1 cellular context compared by ENCODE assay signal in the genomic region with DNA sequence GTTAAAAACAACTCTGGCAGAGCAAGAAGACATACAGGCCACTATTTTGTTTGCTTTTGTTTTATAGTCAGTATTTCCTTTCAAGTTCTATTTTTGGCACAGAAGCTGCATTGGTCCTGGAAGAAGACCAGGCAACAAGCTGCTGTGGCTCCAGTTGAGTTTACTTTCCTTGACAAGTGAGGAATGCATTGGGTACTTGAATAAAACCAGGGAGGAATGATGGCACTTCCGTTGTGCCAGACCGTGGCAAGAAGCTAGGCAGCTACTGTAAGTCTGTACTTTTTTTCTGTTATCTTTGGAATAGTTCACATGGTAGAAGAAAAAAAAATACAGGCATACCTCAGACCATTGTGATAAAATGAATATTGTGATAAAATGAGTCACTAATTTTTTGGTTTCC.
TF ChIP-seq lines count a peak whose summit lies in the region.

No MANE protein-coding gene starts in this region.

TF ChIP-seq in GM12878, 131 proteins besides CTCF, POLR2A, EP300 and RAD21 (continued from another document):
- TF ChIP-seq, protein P1, sequence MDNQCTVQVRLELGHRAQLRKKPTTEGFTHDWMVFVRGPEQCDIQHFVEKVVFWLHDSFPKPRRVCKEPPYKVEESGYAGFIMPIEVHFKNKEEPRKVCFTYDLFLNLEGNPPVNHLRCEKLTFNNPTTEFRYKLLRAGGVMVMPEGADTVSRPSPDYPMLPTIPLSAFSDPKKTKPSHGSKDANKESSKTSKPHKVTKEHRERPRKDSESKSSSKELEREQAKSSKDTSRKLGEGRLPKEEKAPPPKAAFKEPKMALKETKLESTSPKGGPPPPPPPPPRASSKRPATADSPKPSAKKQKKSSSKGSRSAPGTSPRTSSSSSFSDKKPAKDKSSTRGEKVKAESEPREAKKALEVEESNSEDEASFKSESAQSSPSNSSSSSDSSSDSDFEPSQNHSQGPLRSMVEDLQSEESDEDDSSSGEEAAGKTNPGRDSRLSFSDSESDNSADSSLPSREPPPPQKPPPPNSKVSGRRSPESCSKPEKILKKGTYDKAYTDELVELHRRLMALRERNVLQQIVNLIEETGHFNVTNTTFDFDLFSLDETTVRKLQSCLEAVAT (IDR thresholded peaks at IDR 0.05): no peak
- TF ChIP-seq, protein P2, sequence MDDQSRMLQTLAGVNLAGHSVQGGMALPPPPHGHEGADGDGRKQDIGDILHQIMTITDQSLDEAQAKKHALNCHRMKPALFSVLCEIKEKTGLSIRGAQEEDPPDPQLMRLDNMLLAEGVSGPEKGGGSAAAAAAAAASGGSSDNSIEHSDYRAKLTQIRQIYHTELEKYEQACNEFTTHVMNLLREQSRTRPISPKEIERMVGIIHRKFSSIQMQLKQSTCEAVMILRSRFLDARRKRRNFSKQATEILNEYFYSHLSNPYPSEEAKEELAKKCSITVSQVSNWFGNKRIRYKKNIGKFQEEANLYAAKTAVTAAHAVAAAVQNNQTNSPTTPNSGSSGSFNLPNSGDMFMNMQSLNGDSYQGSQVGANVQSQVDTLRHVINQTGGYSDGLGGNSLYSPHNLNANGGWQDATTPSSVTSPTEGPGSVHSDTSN (IDR thresholded peaks at IDR 0.05; ENCODE audit: insufficient replicate concordance, low read depth, low read length): no peak
- no peak for TF ChIP-seq RFX5 (IDR thresholded peaks at IDR 0.05; ENCODE audit: low read depth, low read length)
- TF ChIP-seq, protein P3, sequence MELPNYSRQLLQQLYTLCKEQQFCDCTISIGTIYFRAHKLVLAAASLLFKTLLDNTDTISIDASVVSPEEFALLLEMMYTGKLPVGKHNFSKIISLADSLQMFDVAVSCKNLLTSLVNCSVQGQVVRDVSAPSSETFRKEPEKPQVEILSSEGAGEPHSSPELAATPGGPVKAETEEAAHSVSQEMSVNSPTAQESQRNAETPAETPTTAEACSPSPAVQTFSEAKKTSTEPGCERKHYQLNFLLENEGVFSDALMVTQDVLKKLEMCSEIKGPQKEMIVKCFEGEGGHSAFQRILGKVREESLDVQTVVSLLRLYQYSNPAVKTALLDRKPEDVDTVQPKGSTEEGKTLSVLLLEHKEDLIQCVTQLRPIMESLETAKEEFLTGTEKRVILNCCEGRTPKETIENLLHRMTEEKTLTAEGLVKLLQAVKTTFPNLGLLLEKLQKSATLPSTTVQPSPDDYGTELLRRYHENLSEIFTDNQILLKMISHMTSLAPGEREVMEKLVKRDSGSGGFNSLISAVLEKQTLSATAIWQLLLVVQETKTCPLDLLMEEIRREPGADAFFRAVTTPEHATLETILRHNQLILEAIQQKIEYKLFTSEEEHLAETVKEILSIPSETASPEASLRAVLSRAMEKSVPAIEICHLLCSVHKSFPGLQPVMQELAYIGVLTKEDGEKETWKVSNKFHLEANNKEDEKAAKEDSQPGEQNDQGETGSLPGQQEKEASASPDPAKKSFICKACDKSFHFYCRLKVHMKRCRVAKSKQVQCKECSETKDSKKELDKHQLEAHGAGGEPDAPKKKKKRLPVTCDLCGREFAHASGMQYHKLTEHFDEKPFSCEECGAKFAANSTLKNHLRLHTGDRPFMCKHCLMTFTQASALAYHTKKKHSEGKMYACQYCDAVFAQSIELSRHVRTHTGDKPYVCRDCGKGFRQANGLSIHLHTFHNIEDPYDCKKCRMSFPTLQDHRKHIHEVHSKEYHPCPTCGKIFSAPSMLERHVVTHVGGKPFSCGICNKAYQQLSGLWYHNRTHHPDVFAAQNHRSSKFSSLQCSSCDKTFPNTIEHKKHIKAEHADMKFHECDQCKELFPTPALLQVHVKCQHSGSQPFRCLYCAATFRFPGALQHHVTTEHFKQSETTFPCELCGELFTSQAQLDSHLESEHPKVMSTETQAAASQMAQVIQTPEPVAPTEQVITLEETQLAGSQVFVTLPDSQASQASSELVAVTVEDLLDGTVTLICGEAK (IDR thresholded peaks at IDR 0.05; ENCODE audit: borderline replicate concordance): no peak
- TF ChIP-seq FOS (IDR thresholded peaks at IDR 0.05; ENCODE audit: borderline replicate concordance, extremely low read depth, insufficient read length): no peak
- no peak for TF ChIP-seq ZNF217 (IDR thresholded peaks at IDR 0.05)
- no peak for TF ChIP-seq EGR1 (IDR thresholded peaks at IDR 0.05; ENCODE audit: borderline replicate concordance in 1 of 2, low read depth in 2 of 2, low read length in 2 of 2)
- TF ChIP-seq HDAC2 (IDR thresholded peaks at IDR 0.05): no peak
- TF ChIP-seq, protein P4, sequence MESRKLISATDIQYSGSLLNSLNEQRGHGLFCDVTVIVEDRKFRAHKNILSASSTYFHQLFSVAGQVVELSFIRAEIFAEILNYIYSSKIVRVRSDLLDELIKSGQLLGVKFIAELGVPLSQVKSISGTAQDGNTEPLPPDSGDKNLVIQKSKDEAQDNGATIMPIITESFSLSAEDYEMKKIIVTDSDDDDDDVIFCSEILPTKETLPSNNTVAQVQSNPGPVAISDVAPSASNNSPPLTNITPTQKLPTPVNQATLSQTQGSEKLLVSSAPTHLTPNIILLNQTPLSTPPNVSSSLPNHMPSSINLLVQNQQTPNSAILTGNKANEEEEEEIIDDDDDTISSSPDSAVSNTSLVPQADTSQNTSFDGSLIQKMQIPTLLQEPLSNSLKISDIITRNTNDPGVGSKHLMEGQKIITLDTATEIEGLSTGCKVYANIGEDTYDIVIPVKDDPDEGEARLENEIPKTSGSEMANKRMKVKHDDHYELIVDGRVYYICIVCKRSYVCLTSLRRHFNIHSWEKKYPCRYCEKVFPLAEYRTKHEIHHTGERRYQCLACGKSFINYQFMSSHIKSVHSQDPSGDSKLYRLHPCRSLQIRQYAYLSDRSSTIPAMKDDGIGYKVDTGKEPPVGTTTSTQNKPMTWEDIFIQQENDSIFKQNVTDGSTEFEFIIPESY (IDR thresholded peaks at IDR 0.05): no peak
- TF ChIP-seq SRF (IDR thresholded peaks at IDR 0.05; ENCODE audit: low read depth in 2 of 2, low read length in 2 of 2): no peak
- no peak for TF ChIP-seq SUZ12 (IDR thresholded peaks at IDR 0.05; ENCODE audit: unreplicated experiment)
- no peak for TF ChIP-seq CBFB (IDR thresholded peaks at IDR 0.05; ENCODE audit: low read depth)
- TF ChIP-seq, protein P5, sequence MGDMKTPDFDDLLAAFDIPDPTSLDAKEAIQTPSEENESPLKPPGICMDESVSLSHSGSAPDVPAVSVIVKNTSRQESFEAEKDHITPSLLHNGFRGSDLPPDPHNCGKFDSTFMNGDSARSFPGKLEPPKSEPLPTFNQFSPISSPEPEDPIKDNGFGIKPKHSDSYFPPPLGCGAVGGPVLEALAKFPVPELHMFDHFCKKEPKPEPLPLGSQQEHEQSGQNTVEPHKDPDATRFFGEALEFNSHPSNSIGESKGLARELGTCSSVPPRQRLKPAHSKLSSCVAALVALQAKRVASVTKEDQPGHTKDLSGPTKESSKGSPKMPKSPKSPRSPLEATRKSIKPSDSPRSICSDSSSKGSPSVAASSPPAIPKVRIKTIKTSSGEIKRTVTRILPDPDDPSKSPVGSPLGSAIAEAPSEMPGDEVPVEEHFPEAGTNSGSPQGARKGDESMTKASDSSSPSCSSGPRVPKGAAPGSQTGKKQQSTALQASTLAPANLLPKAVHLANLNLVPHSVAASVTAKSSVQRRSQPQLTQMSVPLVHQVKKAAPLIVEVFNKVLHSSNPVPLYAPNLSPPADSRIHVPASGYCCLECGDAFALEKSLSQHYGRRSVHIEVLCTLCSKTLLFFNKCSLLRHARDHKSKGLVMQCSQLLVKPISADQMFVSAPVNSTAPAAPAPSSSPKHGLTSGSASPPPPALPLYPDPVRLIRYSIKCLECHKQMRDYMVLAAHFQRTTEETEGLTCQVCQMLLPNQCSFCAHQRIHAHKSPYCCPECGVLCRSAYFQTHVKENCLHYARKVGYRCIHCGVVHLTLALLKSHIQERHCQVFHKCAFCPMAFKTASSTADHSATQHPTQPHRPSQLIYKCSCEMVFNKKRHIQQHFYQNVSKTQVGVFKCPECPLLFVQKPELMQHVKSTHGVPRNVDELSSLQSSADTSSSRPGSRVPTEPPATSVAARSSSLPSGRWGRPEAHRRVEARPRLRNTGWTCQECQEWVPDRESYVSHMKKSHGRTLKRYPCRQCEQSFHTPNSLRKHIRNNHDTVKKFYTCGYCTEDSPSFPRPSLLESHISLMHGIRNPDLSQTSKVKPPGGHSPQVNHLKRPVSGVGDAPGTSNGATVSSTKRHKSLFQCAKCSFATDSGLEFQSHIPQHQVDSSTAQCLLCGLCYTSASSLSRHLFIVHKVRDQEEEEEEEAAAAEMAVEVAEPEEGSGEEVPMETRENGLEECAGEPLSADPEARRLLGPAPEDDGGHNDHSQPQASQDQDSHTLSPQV (IDR thresholded peaks at IDR 0.05): no peak
- TF ChIP-seq, protein P6, sequence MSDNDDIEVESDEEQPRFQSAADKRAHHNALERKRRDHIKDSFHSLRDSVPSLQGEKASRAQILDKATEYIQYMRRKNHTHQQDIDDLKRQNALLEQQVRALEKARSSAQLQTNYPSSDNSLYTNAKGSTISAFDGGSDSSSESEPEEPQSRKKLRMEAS (IDR thresholded peaks at IDR 0.05; ENCODE audit: low read depth, low read length): no peak
- no peak for TF ChIP-seq LARP7 (IDR thresholded peaks at IDR 0.05)
